8 cellular contexts compared by ENCODE assay signal in the genomic region with DNA sequence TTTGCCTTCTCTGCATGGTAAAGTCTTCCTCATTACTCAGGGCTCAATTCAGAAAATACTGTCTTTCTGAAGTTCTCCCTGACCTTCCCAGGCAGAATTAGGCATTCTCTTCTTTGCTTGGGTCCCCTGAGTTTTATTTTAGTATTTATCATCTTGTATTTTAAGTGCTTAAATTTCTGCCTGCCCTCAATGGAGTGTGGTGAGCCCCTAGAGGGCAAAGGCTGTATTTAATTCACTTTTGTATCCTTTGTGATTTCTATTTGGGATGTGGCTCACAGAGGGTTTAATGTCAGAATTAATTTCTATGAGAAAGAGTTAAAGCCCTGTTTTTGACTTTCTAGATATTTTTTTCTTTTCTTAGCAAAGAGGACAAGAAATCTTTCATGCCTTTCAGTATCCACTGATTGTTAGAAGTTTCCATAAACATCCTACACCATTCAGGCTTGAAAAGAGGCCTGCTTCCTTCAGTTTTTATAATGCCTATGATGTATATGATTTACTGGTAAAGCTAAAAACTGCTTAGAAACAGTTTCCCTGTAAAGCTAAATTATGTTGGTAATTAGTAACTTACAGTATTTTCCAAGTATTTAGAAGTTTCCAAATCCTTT. TPM values are rescaled to one million over a fixed set of nuclear protein-coding genes. Genes with fewer than 3 reads are reported as not detected.
DNase-seq lines count a peak whose midpoint lies in the region; ATAC-seq, FAIRE-seq and TF ChIP-seq lines count a peak whose summit lies in the region.

No MANE protein-coding gene starts in this region.

- H4K8ac ChIP-seq in mesenchymal stem cell (ENCODE audit: low read length): no peak overlapping the region

- H3K18ac ChIP-seq in mesenchymal stem cell (ENCODE audit: low read depth in 1 of 2, low read length in 2 of 2): no peak overlapping the region

- H2BK120ac ChIP-seq in mesenchymal stem cell (ENCODE audit: low read depth, low read length): no peak overlapping the region

- no peak for TF ChIP-seq POLR2A in GM12878 (IDR thresholded peaks at IDR 0.05; ENCODE audit: low read depth, low read length)

- no peaks in the 10 kb centered on the region for H4K20me1 ChIP-seq in GM12878 (ENCODE audit: control insufficient read depth, insufficient read depth)

- peak; percentile 64 for ATAC-seq in GM12878
- no peak for ATAC-seq in left colon
- ATAC-seq in GM21737 (IDR thresholded peaks at IDR 0.05; ENCODE audit: unreplicated experiment): no peak
- no peak for ATAC-seq in HG03439 (IDR thresholded peaks at IDR 0.05; ENCODE audit: unreplicated experiment)

- H3K9ac ChIP-seq in GM12878 (ENCODE audit: control insufficient read depth, insufficient read depth, low read length) (no peak overlapping the region), mesenchymal stem cell (ENCODE audit: low read length) (peak overlapping the region; percentile 5)

- CTCF ChIA-PET in GM12878 (lab: Yijun Ruan, JAX): no interaction called here

- H3K27ac ChIP-seq in GM12878 (ENCODE audit: control insufficient read depth, insufficient read depth) (no peak overlapping the region), mesenchymal stem cell (ENCODE audit: low read length, poor library complexity, severe bottlenecking) (no peak overlapping the region)

- no peaks in the 10 kb centered on the region for H3K27me3 ChIP-seq in GM12878 (replicated peaks in 1 of 2; ENCODE audit: control insufficient read depth in 2 of 2, insufficient read depth in 2 of 2, low read length in 1 of 2)
- H3K27me3 ChIP-seq in mesenchymal stem cell (ENCODE audit: control insufficient read depth in 1 of 2, insufficient read depth in 1 of 2, low read length in 2 of 2): no peaks in the 10 kb centered on the region

- H3K4me2 ChIP-seq in GM12878 (ENCODE audit: control insufficient read depth, insufficient read depth) (no peak overlapping the region), mesenchymal stem cell (ENCODE audit: low read length, poor library complexity, severe bottlenecking) (no peak overlapping the region)

- TF ChIP-seq CTCF in GM12878 (IDR thresholded peaks at IDR 0.05 in 2 of 3, conservative IDR thresholded peaks at IDR 0.05 in 1 of 3; ENCODE audit: control insufficient read depth in 2 of 3, extremely low read depth in 1 of 3, insufficient read depth in 1 of 3, low read depth in 3 of 3, low read length in 3 of 3): peak; percentile 4 to 24 (median 20); a peak in 1 of 6 replicates

- FAIRE-seq in GM12878 (lab: Jason Lieb, UNC): no peak

- TF ChIP-seq EP300 in GM12878 (IDR thresholded peaks at IDR 0.05; ENCODE audit: borderline replicate concordance in 1 of 2, control insufficient read depth in 1 of 2, low read depth in 2 of 2, low read length in 2 of 2): no peak

- H3K79me2 ChIP-seq in GM12878 (ENCODE audit: control insufficient read depth, insufficient read depth, low read length): no peaks in the 10 kb centered on the region

- POLR2A ChIA-PET in GM12878 (lab: Charles Lee): no interaction called here

- no peak overlapping the region for H2AK5ac ChIP-seq in mesenchymal stem cell (ENCODE audit: low read length, severe bottlenecking)

- no peak overlapping the region for H3K23ac ChIP-seq in mesenchymal stem cell (ENCODE audit: low read length in 2 of 2)

- TF ChIP-seq RAD21 in GM12878 (IDR thresholded peaks at IDR 0.05; ENCODE audit: insufficient read depth, low read depth, low read length): no peak

- intact Hi-C loops in GM12878 (cut with micrococcal nuclease; ENCODE audit: unreplicated experiment) (no loop called here), left colon (cut with DNase I, micrococcal nuclease) (loop anchor here in 1 of 2 donors (10.0 kb wide), 1 partner anchor 98 kb away; no protein-coding TSS in a partner anchor)

- H2BK12ac ChIP-seq in mesenchymal stem cell (ENCODE audit: low read length in 2 of 2): no peak overlapping the region

- H2BK15ac ChIP-seq in mesenchymal stem cell (ENCODE audit: low read depth, poor library complexity, severe bottlenecking): no peak overlapping the region

- H3K14ac ChIP-seq in mesenchymal stem cell (ENCODE audit: low read length in 2 of 2): no peak overlapping the region

- H3K4ac ChIP-seq in mesenchymal stem cell (ENCODE audit: low read depth in 1 of 2, low read length in 2 of 2): no peak overlapping the region

- no TSS peak for BruUV-seq in GM12878 (replicated peaks; lab: Mats Ljungman, UMichigan)

- H2AFZ ChIP-seq in GM12878 (ENCODE audit: control insufficient read depth, low read depth, low read length): no peak overlapping the region
- no peak overlapping the region for H2AFZ ChIP-seq in mesenchymal stem cell (ENCODE audit: low read depth, low read length)

- RAD21 ChIA-PET in GM12878 (lab: Charles Lee; ENCODE audit: unreplicated experiment): no interaction called here

- H3K4me1 ChIP-seq in GM12878 (ENCODE audit: control insufficient read depth, insufficient read depth, low read length) (no peaks in the 10 kb centered on the region), mesenchymal stem cell (ENCODE audit: control insufficient read depth, insufficient read depth, low read depth, low read length) (no peaks in the 10 kb centered on the region)

- H3K36me3 ChIP-seq in GM12878 (ENCODE audit: control insufficient read depth in 2 of 2, insufficient read depth in 2 of 2, low read length in 1 of 2) (no peaks in the 10 kb centered on the region), mesenchymal stem cell (ENCODE audit: control insufficient read depth in 1 of 2, insufficient read depth in 2 of 2, low read depth in 1 of 2, low read length in 2 of 2) (no peaks in the 10 kb centered on the region)

- in situ Hi-C loops in Caki2 (cut with HindIII; ENCODE audit: low pct_unique_long_range_greater_than_20kb, low sequenced_read_pairs) (no loop called here), GM12878 (cut with MboI) (no loop called here)

- H3K9me3 ChIP-seq in GM12878 (replicated peaks; ENCODE audit: control insufficient read depth, insufficient read depth, low read length) (no peaks in the 10 kb centered on the region), mesenchymal stem cell (ENCODE audit: control insufficient read depth, low read length) (no peaks in the 10 kb centered on the region)

- no peak overlapping the region for H2BK5ac ChIP-seq in mesenchymal stem cell (ENCODE audit: low read depth, low read length, poor library complexity, severe bottlenecking)

- peak; percentile 35 for DNase-seq in Caki2 (ENCODE audit: low read depth)
- DNase-seq in HT-29 (ENCODE audit: low spot score): peak; percentile 58
- DNase-seq in GM12878 (ENCODE audit: low read depth, low spot score): no peak
- DNase-seq in mesenchymal stem cell: peak; percentile 9
- DNase-seq in left colon: no peak
- no peak for DNase-seq in NCI-H146 (lab: John Stamatoyannopoulos, UW)

- SMC1A ChIA-PET in GM12878 (lab: Charles Lee; ENCODE audit: uncharacterized antibody, unreplicated experiment): no interaction called here

- H4K91ac ChIP-seq in mesenchymal stem cell (ENCODE audit: low read length): no peak overlapping the region

- H3K4me3 ChIP-seq in GM12878 (no peak overlapping the region), mesenchymal stem cell (ENCODE audit: insufficient read depth in 1 of 2, low read depth in 1 of 2, low read length in 2 of 2) (no peak overlapping the region)

- no peaks in the 10 kb centered on the region for H3K79me1 ChIP-seq in mesenchymal stem cell (replicated peaks; ENCODE audit: low read length, poor library complexity, severe bottlenecking)

TF ChIP-seq in GM12878, 131 proteins besides CTCF, POLR2A, EP300 and RAD21 (continues in another document):
- TF ChIP-seq MYB (IDR thresholded peaks at IDR 0.05; ENCODE audit: borderline replicate concordance, low read depth, low read length) (no peak), ATF7 (IDR thresholded peaks at IDR 0.05; ENCODE audit: low read depth) (no peak)
- TF ChIP-seq, protein P1, sequence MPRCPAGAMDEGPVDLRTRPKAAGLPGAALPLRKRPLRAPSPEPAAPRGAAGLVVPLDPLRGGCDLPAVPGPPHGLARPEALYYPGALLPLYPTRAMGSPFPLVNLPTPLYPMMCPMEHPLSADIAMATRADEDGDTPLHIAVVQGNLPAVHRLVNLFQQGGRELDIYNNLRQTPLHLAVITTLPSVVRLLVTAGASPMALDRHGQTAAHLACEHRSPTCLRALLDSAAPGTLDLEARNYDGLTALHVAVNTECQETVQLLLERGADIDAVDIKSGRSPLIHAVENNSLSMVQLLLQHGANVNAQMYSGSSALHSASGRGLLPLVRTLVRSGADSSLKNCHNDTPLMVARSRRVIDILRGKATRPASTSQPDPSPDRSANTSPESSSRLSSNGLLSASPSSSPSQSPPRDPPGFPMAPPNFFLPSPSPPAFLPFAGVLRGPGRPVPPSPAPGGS (IDR thresholded peaks at IDR 0.05; ENCODE audit: borderline replicate concordance, insufficient read depth, low read depth, low read length, poor library complexity, severe bottlenecking): no peak

RNA-seq across cellular contexts. Expression of a gene that starts 55.6 kb away (rescaled TPM):
- total RNA-seq in Caki2 (2014; rRNA removed; shearing (Covaris generic); ENCODE audit: low replicate concordance): 2.8 and 3.2 TPM in 2 replicates
- total RNA-seq in HT-29 (2014; rRNA removed; shearing (Covaris generic)): 7.0 and 9.3 TPM in 2 replicates
- total RNA-seq in GM12878 (2013; cell fraction: nucleolus; rRNA removed): 3.1 and 4.0 TPM in 2 replicates
- total RNA-seq in GM12878 (2014; rRNA removed) (0.06 and 0.11 TPM in 2 replicates), GM12878 (2014; rRNA removed; fragmentation: Illumina TruSeq; extraction: Trizol) (0.04 and 0.28 TPM in 2 replicates), GM12878 (2021) (0.10 and 0.37 TPM in 2 replicates), left colon (10 to 100 TPM; 27.1 to 27.6 TPM)
- 0.07 TPM for polyA plus RNA-seq in GM12878 (2011; ENCODE audit: low read depth)
- polyA plus RNA-seq in GM12878 (2011; rRNA removed) (0.33 and 0.35 TPM in 2 replicates), GM12878 (2014; fragmentation: Illumina TruSeq; extraction: Trizol) (0.03 TPM in 1 of 2 replicates, not detected in the other), GM12878 (2014; fragmentation: Nextera tagmentation; extraction: Ambion mirVana) (under 1 TPM; 0.04 to 0.05 TPM), GM12878 (2014; rRNA removed) (0.05 TPM in 1 of 2 replicates, not detected in the other), GM12878 (2016; fragmentation: Nextera tagmentation; extraction: Ambion mirVana) (under 1 TPM; 0.13 to 0.29 TPM)
- 0.13 and 0.18 TPM in 2 replicates for polyA plus RNA-seq in GM12878 (2011; cell fraction: cytosol; rRNA removed)
- 0.79 and 0.94 TPM in 2 replicates for polyA plus RNA-seq in GM12878 (2011; cell fraction: nucleus; rRNA removed)
- 0.18 and 0.20 TPM in 2 replicates for polyA plus RNA-seq in GM12878 (2012)
- 0.88 and 0.98 TPM in 2 replicates for polyA minus RNA-seq in GM12878 (2011; rRNA and poly(A)+ RNA removed)
- polyA minus RNA-seq in GM12878 (2011; cell fraction: cytosol; rRNA and poly(A)+ RNA removed): 0.10 TPM in 1 of 2 replicates, not detected in the other
- polyA minus RNA-seq in GM12878 (2011; cell fraction: nucleus; rRNA and poly(A)+ RNA removed): 2.4 and 2.8 TPM in 2 replicates
- 0.19 TPM for polyA plus RNA-seq in mesenchymal stem cell (2013, experiment 1 of 2)
- polyA plus RNA-seq in mesenchymal stem cell (2013, experiment 2 of 2): 0.14 TPM

Comparison
In these comparisons a context has a peak if more than half of its experiments do, and no peak if none do; other contexts are left out.
1. DNase-seq: peak in Caki2 (single experiment), HT-29 (single experiment) and mesenchymal stem cell (single experiment); none in GM12878 (single experiment), left colon (0 of 2) and NCI-H146 (single experiment).